In genomic region chr6:119431799-119432198, GRCh38 we compare ENCODE assay signal across 2 cellular contexts.
TF ChIP-seq lines count a peak whose summit lies in the region.

No MANE protein-coding gene starts in this region.

TF ChIP-seq in A549, 52 proteins besides CTCF, POLR2A, EP300 and RAD21 (continued from another document):
- peak; percentile 24 for TF ChIP-seq MAFK (IDR thresholded peaks at IDR 0.05; ENCODE audit: partially characterized antibody)

TF ChIP-seq in IMR-90, 13 proteins besides CTCF, POLR2A, EP300 and RAD21 (continued from another document):
- TF ChIP-seq, protein P1, sequence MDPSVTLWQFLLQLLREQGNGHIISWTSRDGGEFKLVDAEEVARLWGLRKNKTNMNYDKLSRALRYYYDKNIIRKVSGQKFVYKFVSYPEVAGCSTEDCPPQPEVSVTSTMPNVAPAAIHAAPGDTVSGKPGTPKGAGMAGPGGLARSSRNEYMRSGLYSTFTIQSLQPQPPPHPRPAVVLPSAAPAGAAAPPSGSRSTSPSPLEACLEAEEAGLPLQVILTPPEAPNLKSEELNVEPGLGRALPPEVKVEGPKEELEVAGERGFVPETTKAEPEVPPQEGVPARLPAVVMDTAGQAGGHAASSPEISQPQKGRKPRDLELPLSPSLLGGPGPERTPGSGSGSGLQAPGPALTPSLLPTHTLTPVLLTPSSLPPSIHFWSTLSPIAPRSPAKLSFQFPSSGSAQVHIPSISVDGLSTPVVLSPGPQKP (IDR thresholded peaks at IDR 0.05; ENCODE audit: borderline replicate concordance, low read depth, low read length) = no peak
